8 cellular contexts compared by ENCODE assay signal in genomic region chr11:112453601-112454577, GRCh38.
A peak's percentile ranks its signal among the peaks of the same experiment; 100 is the strongest.
DNase-seq lines count a peak whose midpoint lies in the region; ATAC-seq, FAIRE-seq and TF ChIP-seq lines count a peak whose summit lies in the region.

No MANE protein-coding gene starts in this region.

- H3K27me3 ChIP-seq in tibial artery: no peaks in the 10 kb centered on the region

- no peak overlapping the region for H3K27ac ChIP-seq in A549
- no peak overlapping the region for H3K27ac ChIP-seq in tibial artery

- TF ChIP-seq CTCF in A549 (IDR thresholded peaks at IDR 0.05): no peak
- TF ChIP-seq CTCF in GM12864 (IDR thresholded peaks at IDR 0.05; ENCODE audit: low read depth, low read length, missing control alignments): peak; percentile 55
- TF ChIP-seq CTCF in tibial artery (IDR thresholded peaks at IDR 0.05): peak; percentile 37 to 45
- TF ChIP-seq CTCF in omental fat pad (IDR thresholded peaks at IDR 0.05): no peak

- POLR2A ChIA-PET in A549 (lab: Yijun Ruan, JAX): no interaction called here

- H3K4me3 Mint-ChIP-seq in activated naive CD8-positive, alpha-beta T cell treated with anti-CD3 and anti-CD28 coated beads, Interleukin-2, amount 50 U/mL, for 24 hours: no peak overlapping the region

- no peaks in the 10 kb centered on the region for H3K36me3 ChIP-seq in tibial artery

- CTCF ChIA-PET in A549 (lab: Yijun Ruan, JAX): no interaction called here

- peak; percentile 25 to 30 for DNase-seq in A549 (ENCODE audit: low read depth in 1 of 2, low spot score in 1 of 2)
- DNase-seq in GM12864 (ENCODE audit: low read depth): peak; percentile 7
- peak; percentile 49 for DNase-seq in NCI-H69 (lab: John Stamatoyannopoulos, UW)
- DNase-seq in activated naive CD8-positive, alpha-beta T cell treated with anti-CD3 and anti-CD28 coated beads, Interleukin-2, amount 50 U/mL, for 24 hours: peak; percentile 58
- DNase-seq in kidney tubule cell (ENCODE audit: low spot score): peak; percentile 44
- no peak for DNase-seq in tibial artery
- no peak for DNase-seq in omental fat pad (ENCODE audit: low spot score)

- H3K4me2 ChIP-seq in A549: no peak overlapping the region

- H3K4me1 ChIP-seq in A549: no peaks in the 10 kb centered on the region
- no peaks in the 10 kb centered on the region for H3K4me1 ChIP-seq in tibial artery

- H3K9me3 Mint-ChIP-seq in activated naive CD8-positive, alpha-beta T cell treated with anti-CD3 and anti-CD28 coated beads, Interleukin-2, amount 50 U/mL, for 24 hours: no peaks in the 10 kb centered on the region

- no peak overlapping the region for H3K27ac Mint-ChIP-seq in activated naive CD8-positive, alpha-beta T cell treated with anti-CD3 and anti-CD28 coated beads, Interleukin-2, amount 50 U/mL, for 24 hours

- H3K9me3 ChIP-seq in A549 (no peaks in the 10 kb centered on the region), tibial artery (no peaks in the 10 kb centered on the region)

- no peak overlapping the region for H3K4me3 ChIP-seq in A549
- no peak overlapping the region for H3K4me3 ChIP-seq in GM12864 (ENCODE audit: low read depth, low read length)
- no peak overlapping the region for H3K4me3 ChIP-seq in tibial artery

- WGBS in A549 (ENCODE audit: missing lambda C conversion rate): 65% methylated on average over 4 of the region's 4 CpGs

- peak in 1 of 2 experiments; percentile 69; a peak in 3 of 6 replicates for ATAC-seq in A549
- peak; percentile 43 for ATAC-seq in activated naive CD8-positive, alpha-beta T cell treated with anti-CD3 and anti-CD28 coated beads, Interleukin-2, amount 50 U/mL, for 24 hours
- ATAC-seq in HG03159 (IDR thresholded peaks at IDR 0.05; ENCODE audit: unreplicated experiment): no peak
- ATAC-seq in omental fat pad (ENCODE audit: low FRiP score): no peak

- TF ChIP-seq POLR2A in A549 (IDR thresholded peaks at IDR 0.05; ENCODE audit: low read length): no peak

- TF ChIP-seq RAD21 in A549 (conservative IDR thresholded peaks at IDR 0.05 in 1 of 2, IDR thresholded peaks at IDR 0.05 in 1 of 2): peak in 1 of 2 experiments; percentile 23; a peak in 1 of 5 replicates

- no peaks in the 10 kb centered on the region for H3K36me3 Mint-ChIP-seq in activated naive CD8-positive, alpha-beta T cell treated with anti-CD3 and anti-CD28 coated beads, Interleukin-2, amount 50 U/mL, for 24 hours (ENCODE audit: low read depth)

- no peaks in the 10 kb centered on the region for H3K4me1 Mint-ChIP-seq in activated naive CD8-positive, alpha-beta T cell treated with anti-CD3 and anti-CD28 coated beads, Interleukin-2, amount 50 U/mL, for 24 hours

- no peak for FAIRE-seq in A549 (lab: Jason Lieb, UNC)

- H3K27me3 Mint-ChIP-seq in activated naive CD8-positive, alpha-beta T cell treated with anti-CD3 and anti-CD28 coated beads, Interleukin-2, amount 50 U/mL, for 24 hours: peaks cover 2% of the 10 kb centered on the region

- intact Hi-C loops in tibial artery (cut with DNase I; ENCODE audit: low total_unique reads): loop anchor here (5.0 kb wide), 1 partner anchor 167 kb away; no protein-coding TSS in a partner anchor

- no peak for TF ChIP-seq EP300 in A549 (IDR thresholded peaks at IDR 0.05)

TF ChIP-seq in A549, 52 proteins besides CTCF, POLR2A, EP300 and RAD21:
- TF ChIP-seq BCL3 (IDR thresholded peaks at IDR 0.05): no peak
- TF ChIP-seq MYC (IDR thresholded peaks at IDR 0.05; ENCODE audit: borderline replicate concordance, low read length): no peak
- no peak for TF ChIP-seq HOXB5 (CRISPR knock-in tag; IDR thresholded peaks at IDR 0.05)
- TF ChIP-seq RARB (CRISPR knock-in tag; IDR thresholded peaks at IDR 0.05): no peak
- no peak for TF ChIP-seq SREBF2 (IDR thresholded peaks at IDR 0.05)
- no peak for TF ChIP-seq JUNB (IDR thresholded peaks at IDR 0.05)
- no peak for TF ChIP-seq NPAS2 (CRISPR knock-in tag; IDR thresholded peaks at IDR 0.05; ENCODE audit: borderline replicate concordance)
- no peak for TF ChIP-seq NR3C1 (IDR thresholded peaks at IDR 0.05)
- no peak for TF ChIP-seq HES2 (IDR thresholded peaks at IDR 0.05)
- TF ChIP-seq RFX5 (IDR thresholded peaks at IDR 0.05): no peak
- TF ChIP-seq GATA3 (IDR thresholded peaks at IDR 0.05; ENCODE audit: borderline replicate concordance): no peak
- TF ChIP-seq SMC3 (IDR thresholded peaks at IDR 0.05): no peak

Comparison
In these comparisons a context has a peak if more than half of its experiments do, and no peak if none do; other contexts are left out.
1. DNase-seq: peak in A549 (2 of 2), GM12864 (single experiment), NCI-H69 (single experiment), activated naive CD8-positive, alpha-beta T cell treated with anti-CD3 and anti-CD28 coated beads, Interleukin-2, amount 50 U/mL, for 24 hours (single experiment) and kidney tubule cell (single experiment); none in tibial artery (0 of 2) and omental fat pad (single experiment).
2. CTCF ChIP-seq: peak in GM12864 (single experiment) and tibial artery (2 of 2); none in A549 (single experiment) and omental fat pad (0 of 3).